In the genomic region with DNA sequence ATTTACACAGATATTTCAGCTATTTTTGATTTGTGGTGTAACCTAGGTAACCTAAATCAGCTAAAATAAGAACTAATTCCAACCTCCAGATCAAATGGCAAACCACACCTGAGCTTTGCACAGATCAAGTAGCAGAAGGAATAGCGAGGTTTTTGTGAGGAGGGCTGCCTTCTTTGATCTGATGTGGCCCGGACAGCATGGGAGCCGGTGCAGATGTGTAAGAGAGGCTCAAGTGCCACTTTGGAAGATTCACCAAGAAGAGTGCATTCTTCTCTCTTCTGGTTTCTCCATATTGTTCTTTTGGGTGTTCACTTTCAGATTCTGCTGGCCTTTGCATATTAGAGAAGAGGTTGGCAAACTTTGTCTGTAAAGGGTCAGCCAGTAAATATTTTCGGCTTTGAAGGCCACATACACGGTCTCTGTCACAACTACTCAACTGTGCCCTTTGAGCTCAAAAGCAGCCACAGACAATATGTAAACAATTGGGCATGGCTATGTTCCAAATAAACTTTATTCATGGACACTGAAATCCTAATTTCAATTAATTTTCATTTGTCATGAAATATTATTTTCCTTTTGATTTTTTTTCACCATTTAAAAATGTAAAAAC, we compare ENCODE assay signal across 1 cellular context.
TF ChIP-seq lines count a peak whose summit lies in the region.

No MANE protein-coding gene starts in this region.

TF ChIP-seq in HepG2, 621 proteins besides CTCF, POLR2A, EP300 and RAD21 (continued from another document and continues in another):
- TF ChIP-seq, protein P1, sequence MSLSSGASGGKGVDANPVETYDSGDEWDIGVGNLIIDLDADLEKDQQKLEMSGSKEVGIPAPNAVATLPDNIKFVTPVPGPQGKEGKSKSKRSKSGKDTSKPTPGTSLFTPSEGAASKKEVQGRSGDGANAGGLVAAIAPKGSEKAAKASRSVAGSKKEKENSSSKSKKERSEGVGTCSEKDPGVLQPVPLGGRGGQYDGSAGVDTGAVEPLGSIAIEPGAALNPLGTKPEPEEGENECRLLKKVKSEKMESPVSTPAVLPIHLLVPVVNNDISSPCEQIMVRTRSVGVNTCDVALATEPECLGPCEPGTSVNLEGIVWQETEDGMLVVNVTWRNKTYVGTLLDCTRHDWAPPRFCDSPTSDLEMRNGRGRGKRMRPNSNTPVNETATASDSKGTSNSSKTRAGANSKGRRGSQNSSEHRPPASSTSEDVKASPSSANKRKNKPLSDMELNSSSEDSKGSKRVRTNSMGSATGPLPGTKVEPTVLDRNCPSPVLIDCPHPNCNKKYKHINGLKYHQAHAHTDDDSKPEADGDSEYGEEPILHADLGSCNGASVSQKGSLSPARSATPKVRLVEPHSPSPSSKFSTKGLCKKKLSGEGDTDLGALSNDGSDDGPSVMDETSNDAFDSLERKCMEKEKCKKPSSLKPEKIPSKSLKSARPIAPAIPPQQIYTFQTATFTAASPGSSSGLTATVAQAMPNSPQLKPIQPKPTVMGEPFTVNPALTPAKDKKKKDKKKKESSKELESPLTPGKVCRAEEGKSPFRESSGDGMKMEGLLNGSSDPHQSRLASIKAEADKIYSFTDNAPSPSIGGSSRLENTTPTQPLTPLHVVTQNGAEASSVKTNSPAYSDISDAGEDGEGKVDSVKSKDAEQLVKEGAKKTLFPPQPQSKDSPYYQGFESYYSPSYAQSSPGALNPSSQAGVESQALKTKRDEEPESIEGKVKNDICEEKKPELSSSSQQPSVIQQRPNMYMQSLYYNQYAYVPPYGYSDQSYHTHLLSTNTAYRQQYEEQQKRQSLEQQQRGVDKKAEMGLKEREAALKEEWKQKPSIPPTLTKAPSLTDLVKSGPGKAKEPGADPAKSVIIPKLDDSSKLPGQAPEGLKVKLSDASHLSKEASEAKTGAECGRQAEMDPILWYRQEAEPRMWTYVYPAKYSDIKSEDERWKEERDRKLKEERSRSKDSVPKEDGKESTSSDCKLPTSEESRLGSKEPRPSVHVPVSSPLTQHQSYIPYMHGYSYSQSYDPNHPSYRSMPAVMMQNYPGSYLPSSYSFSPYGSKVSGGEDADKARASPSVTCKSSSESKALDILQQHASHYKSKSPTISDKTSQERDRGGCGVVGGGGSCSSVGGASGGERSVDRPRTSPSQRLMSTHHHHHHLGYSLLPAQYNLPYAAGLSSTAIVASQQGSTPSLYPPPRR (CRISPR knock-in tag; IDR thresholded peaks at IDR 0.05; ENCODE audit: borderline replicate concordance), result peak; percentile 12; the same call in 1 of the 2 replicates
- TF ChIP-seq HNF4G (IDR thresholded peaks at IDR 0.05; ENCODE audit: borderline replicate concordance, low read depth, low read length), result peak; percentile 55; the same call in 1 of the 2 replicates
- no peak for TF ChIP-seq HNF4G (CRISPR knock-in tag; IDR thresholded peaks at IDR 0.05; ENCODE audit: borderline replicate concordance, low read depth)
- peak; percentile 68 for TF ChIP-seq RARA (CRISPR knock-in tag; IDR thresholded peaks at IDR 0.05)
- TF ChIP-seq FOXO1 (CRISPR knock-in tag; IDR thresholded peaks at IDR 0.05), result peak; percentile 34; the same call in 1 of the 2 replicates
- no peak for TF ChIP-seq SP140L (CRISPR knock-in tag; IDR thresholded peaks at IDR 0.05; ENCODE audit: borderline replicate concordance)
- 0 out of 2 replicates have a peak, but pooled peaks have one; percentile 15 for TF ChIP-seq NR2F6 (IDR thresholded peaks at IDR 0.05)
- 0 out of 2 replicates have a peak, but pooled peaks have one; percentile 38 for TF ChIP-seq NR2F6 (CRISPR knock-in tag; IDR thresholded peaks at IDR 0.05)
- peak; percentile 80 for TF ChIP-seq SKI (IDR thresholded peaks at IDR 0.05; ENCODE audit: partially characterized antibody)
- 0 out of 2 replicates have a peak, but pooled peaks have one; percentile 46 for TF ChIP-seq NCOR1 (IDR thresholded peaks at IDR 0.05; ENCODE audit: borderline replicate concordance, low read length)
- peak; percentile 34; the same call in 1 of the 2 replicates for TF ChIP-seq BCL6 (CRISPR knock-in tag; IDR thresholded peaks at IDR 0.05)
- no peak for TF ChIP-seq FOXA1 (IDR thresholded peaks at IDR 0.05)
- TF ChIP-seq FOXA1 (CRISPR knock-in tag; IDR thresholded peaks at IDR 0.05), result 0 out of 2 replicates have a peak, but pooled peaks have one; percentile 12
- peak; percentile 74 for TF ChIP-seq HNF4A (CRISPR knock-in tag; IDR thresholded peaks at IDR 0.05)
- TF ChIP-seq ZNF326 (CRISPR knock-in tag; IDR thresholded peaks at IDR 0.05; ENCODE audit: borderline replicate concordance), result no peak
- 0 out of 2 replicates have a peak, but pooled peaks have one; percentile 24 for TF ChIP-seq SMAD3 (CRISPR knock-in tag; IDR thresholded peaks at IDR 0.05)
- no peak for TF ChIP-seq SOX13 (IDR thresholded peaks at IDR 0.05)
- TF ChIP-seq SOX13 (CRISPR knock-in tag; conservative IDR thresholded peaks at IDR 0.05 in 1 of 2, IDR thresholded peaks at IDR 0.05 in 1 of 2), result peak in 1 of 2 experiments; percentile 75; a peak in 2 of 4 replicates
- TF ChIP-seq, protein P2, sequence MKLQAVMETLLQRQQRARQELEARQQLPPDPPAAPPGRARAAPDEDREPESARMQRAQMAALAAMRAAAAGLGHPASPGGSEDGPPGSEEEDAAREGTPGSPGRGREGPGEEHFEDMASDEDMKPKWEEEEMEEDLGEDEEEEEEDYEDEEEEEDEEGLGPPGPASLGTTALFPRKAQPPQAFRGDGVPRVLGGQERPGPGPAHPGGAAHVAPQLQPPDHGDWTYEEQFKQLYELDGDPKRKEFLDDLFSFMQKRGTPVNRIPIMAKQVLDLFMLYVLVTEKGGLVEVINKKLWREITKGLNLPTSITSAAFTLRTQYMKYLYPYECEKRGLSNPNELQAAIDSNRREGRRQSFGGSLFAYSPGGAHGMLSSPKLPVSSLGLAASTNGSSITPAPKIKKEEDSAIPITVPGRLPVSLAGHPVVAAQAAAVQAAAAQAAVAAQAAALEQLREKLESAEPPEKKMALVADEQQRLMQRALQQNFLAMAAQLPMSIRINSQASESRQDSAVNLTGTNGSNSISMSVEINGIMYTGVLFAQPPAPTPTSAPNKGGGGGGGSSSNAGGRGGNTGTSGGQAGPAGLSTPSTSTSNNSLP (IDR thresholded peaks at IDR 0.05; ENCODE audit: low read depth, low read length), result peak; percentile 54; the same call in 1 of the 2 replicates
- 0 out of 2 replicates have a peak, but pooled peaks have one; percentile 44 for TF ChIP-seq GATAD2A (CRISPR knock-in tag; IDR thresholded peaks at IDR 0.05)
- TF ChIP-seq ZNF703 (CRISPR knock-in tag; IDR thresholded peaks at IDR 0.05; ENCODE audit: borderline replicate concordance), result no peak
- TF ChIP-seq, protein P3, sequence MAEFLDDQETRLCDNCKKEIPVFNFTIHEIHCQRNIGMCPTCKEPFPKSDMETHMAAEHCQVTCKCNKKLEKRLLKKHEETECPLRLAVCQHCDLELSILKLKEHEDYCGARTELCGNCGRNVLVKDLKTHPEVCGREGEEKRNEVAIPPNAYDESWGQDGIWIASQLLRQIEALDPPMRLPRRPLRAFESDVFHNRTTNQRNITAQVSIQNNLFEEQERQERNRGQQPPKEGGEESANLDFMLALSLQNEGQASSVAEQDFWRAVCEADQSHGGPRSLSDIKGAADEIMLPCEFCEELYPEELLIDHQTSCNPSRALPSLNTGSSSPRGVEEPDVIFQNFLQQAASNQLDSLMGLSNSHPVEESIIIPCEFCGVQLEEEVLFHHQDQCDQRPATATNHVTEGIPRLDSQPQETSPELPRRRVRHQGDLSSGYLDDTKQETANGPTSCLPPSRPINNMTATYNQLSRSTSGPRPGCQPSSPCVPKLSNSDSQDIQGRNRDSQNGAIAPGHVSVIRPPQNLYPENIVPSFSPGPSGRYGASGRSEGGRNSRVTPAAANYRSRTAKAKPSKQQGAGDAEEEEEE (CRISPR knock-in tag; IDR thresholded peaks at IDR 0.05; ENCODE audit: borderline replicate concordance), result no peak
- 0 out of 2 replicates have a peak, but pooled peaks have one; percentile 25 for TF ChIP-seq CEBPB (IDR thresholded peaks at IDR 0.05; ENCODE audit: borderline replicate concordance, low read depth, low read length)
- TF ChIP-seq, protein P4, sequence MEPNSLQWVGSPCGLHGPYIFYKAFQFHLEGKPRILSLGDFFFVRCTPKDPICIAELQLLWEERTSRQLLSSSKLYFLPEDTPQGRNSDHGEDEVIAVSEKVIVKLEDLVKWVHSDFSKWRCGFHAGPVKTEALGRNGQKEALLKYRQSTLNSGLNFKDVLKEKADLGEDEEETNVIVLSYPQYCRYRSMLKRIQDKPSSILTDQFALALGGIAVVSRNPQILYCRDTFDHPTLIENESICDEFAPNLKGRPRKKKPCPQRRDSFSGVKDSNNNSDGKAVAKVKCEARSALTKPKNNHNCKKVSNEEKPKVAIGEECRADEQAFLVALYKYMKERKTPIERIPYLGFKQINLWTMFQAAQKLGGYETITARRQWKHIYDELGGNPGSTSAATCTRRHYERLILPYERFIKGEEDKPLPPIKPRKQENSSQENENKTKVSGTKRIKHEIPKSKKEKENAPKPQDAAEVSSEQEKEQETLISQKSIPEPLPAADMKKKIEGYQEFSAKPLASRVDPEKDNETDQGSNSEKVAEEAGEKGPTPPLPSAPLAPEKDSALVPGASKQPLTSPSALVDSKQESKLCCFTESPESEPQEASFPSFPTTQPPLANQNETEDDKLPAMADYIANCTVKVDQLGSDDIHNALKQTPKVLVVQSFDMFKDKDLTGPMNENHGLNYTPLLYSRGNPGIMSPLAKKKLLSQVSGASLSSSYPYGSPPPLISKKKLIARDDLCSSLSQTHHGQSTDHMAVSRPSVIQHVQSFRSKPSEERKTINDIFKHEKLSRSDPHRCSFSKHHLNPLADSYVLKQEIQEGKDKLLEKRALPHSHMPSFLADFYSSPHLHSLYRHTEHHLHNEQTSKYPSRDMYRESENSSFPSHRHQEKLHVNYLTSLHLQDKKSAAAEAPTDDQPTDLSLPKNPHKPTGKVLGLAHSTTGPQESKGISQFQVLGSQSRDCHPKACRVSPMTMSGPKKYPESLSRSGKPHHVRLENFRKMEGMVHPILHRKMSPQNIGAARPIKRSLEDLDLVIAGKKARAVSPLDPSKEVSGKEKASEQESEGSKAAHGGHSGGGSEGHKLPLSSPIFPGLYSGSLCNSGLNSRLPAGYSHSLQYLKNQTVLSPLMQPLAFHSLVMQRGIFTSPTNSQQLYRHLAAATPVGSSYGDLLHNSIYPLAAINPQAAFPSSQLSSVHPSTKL (CRISPR knock-in tag; IDR thresholded peaks at IDR 0.05), result peak; percentile 63
- TF ChIP-seq ZNF264 (CRISPR knock-in tag; IDR thresholded peaks at IDR 0.05), result peak; percentile 33; the same call in 1 of the 2 replicates
- TF ChIP-seq ZFX (CRISPR knock-in tag; IDR thresholded peaks at IDR 0.05; ENCODE audit: low read depth), result 0 out of 2 replicates have a peak, but pooled peaks have one; percentile 24
- TF ChIP-seq, protein P5, sequence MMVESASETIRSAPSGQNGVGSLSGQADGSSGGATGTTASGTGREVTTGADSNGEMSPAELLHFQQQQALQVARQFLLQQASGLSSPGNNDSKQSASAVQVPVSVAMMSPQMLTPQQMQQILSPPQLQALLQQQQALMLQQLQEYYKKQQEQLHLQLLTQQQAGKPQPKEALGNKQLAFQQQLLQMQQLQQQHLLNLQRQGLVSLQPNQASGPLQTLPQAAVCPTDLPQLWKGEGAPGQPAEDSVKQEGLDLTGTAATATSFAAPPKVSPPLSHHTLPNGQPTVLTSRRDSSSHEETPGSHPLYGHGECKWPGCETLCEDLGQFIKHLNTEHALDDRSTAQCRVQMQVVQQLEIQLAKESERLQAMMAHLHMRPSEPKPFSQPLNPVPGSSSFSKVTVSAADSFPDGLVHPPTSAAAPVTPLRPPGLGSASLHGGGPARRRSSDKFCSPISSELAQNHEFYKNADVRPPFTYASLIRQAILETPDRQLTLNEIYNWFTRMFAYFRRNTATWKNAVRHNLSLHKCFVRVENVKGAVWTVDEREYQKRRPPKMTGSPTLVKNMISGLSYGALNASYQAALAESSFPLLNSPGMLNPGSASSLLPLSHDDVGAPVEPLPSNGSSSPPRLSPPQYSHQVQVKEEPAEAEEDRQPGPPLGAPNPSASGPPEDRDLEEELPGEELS (CRISPR knock-in tag; IDR thresholded peaks at IDR 0.05), result peak; percentile 64; the same call in 1 of the 2 replicates
- no peak for TF ChIP-seq PLRG1 (conservative IDR thresholded peaks at IDR 0.05)
- peak; percentile 46; the same call in 1 of the 2 replicates for TF ChIP-seq SOX5 (CRISPR knock-in tag; IDR thresholded peaks at IDR 0.05; ENCODE audit: borderline replicate concordance)
- peak; percentile 43; the same call in 1 of the 2 replicates for TF ChIP-seq KDM6A (CRISPR knock-in tag; IDR thresholded peaks at IDR 0.05; ENCODE audit: low read depth)
- TF ChIP-seq MAFF (IDR thresholded peaks at IDR 0.05; ENCODE audit: low read depth, low read length), result peak; percentile 43; the same call in 1 of the 2 replicates
- no peak for TF ChIP-seq NR2F2 (IDR thresholded peaks at IDR 0.05; ENCODE audit: borderline replicate concordance, low read depth)
- TF ChIP-seq NFIC (IDR thresholded peaks at IDR 0.05; ENCODE audit: low read length), result peak; percentile 41; the same call in 1 of the 2 replicates
- TF ChIP-seq ZNF644 (CRISPR knock-in tag; IDR thresholded peaks at IDR 0.05; ENCODE audit: low read depth), result 0 out of 2 replicates have a peak, but pooled peaks have one; percentile 17
- TF ChIP-seq, protein P6, sequence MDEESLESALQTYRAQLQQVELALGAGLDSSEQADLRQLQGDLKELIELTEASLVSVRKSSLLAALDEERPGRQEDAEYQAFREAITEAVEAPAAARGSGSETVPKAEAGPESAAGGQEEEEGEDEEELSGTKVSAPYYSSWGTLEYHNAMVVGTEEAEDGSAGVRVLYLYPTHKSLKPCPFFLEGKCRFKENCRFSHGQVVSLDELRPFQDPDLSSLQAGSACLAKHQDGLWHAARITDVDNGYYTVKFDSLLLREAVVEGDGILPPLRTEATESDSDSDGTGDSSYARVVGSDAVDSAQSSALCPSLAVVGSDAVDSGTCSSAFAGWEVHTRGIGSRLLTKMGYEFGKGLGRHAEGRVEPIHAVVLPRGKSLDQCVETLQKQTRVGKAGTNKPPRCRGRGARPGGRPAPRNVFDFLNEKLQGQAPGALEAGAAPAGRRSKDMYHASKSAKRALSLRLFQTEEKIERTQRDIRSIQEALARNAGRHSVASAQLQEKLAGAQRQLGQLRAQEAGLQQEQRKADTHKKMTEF (CRISPR knock-in tag; IDR thresholded peaks at IDR 0.05), result peak; percentile 21; the same call in 1 of the 2 replicates
- TF ChIP-seq SMC3 (IDR thresholded peaks at IDR 0.05; ENCODE audit: low read length), result no peak
- no peak for TF ChIP-seq KDM4B (CRISPR knock-in tag; IDR thresholded peaks at IDR 0.05)
- no peak for TF ChIP-seq FOXP1 (IDR thresholded peaks at IDR 0.05)
- peak; percentile 64 for TF ChIP-seq FOXP1 (CRISPR knock-in tag; IDR thresholded peaks at IDR 0.05)
- 0 out of 2 replicates have a peak, but pooled peaks have one; percentile 33 for TF ChIP-seq RXRB (CRISPR knock-in tag; IDR thresholded peaks at IDR 0.05; ENCODE audit: borderline replicate concordance)
- peak; percentile 34 for TF ChIP-seq ASH2L (IDR thresholded peaks at IDR 0.05; ENCODE audit: insufficient read length, low read depth, low read length)
- peak; percentile 53 for TF ChIP-seq FOXA3 (CRISPR knock-in tag; IDR thresholded peaks at IDR 0.05)
- TF ChIP-seq TCF7 (IDR thresholded peaks at IDR 0.05; ENCODE audit: low read depth), result peak; percentile 48; the same call in 1 of the 2 replicates
